In the genomic region with DNA sequence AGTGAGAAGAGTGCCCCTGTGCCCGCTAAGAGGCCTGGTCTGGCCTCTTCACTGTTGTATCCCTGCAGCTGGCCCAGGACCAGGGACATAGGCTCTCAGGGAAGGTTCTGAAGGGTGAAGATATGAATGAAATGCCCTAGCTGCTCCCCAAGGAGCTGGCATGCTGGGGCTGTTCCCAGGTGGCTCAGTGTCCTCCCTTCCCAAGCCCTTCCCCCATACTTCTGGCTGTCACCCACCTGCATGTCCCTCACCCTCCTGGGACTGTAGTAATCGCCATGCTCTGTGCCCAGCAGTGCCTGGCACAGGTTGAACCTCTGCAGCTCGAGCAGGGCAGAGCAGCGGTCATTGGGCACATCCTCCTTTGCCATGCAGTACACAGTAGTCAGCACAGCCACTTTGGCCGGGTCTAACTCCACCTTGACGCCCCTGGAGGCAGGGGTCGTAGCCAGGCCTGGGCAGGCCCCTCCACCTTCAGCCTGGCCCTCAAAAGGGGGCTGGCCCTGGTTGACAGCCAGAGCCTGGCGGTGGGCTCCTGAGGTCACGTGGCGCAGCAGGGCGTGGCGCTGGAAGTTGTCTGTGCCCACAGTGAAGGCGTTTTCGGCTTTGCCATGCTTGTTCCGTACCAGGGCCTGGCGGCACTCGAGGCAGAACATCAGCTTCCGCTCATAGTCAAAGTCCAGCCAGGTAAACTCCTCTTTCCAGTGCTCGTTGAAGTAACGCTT, we compare ENCODE assay signal across 26 cellular contexts. TPM values are rescaled to one million over a fixed set of nuclear protein-coding genes. Genes with fewer than 3 reads are reported as not detected.
DNase-seq lines count a peak whose midpoint lies in the region; ATAC-seq, FAIRE-seq and TF ChIP-seq lines count a peak whose summit lies in the region.
"Had no signal": no experiment of that assay in that cellular context is flagged by ENCODE, and none has a peak within 500 bp of the region (broad histone marks: within the 10 kb centered on the region; RNA-seq: fewer than 3 reads in every experiment).

No MANE protein-coding gene starts in this region.

- no peak for TF ChIP-seq EP300 in K562 (IDR thresholded peaks at IDR 0.05; ENCODE audit: low read length)

- H2AFZ ChIP-seq in K562 (ENCODE audit: low read depth, low read length) (no peak overlapping the region), osteoblast (ENCODE audit: low read length) (no peak overlapping the region)
- H2AFZ ChIP-seq: GM23248 had no signal

- TF ChIP-seq RAD21 in K562 (CRISPR knock-in tag; conservative IDR thresholded peaks at IDR 0.05 in 1 of 2, IDR thresholded peaks at IDR 0.05 in 1 of 2): no peak

- H3K4me1 ChIP-seq in K562 (replicated peaks in 1 of 2; ENCODE audit: control insufficient read depth in 2 of 2, insufficient read depth in 2 of 2, low read length in 2 of 2) (peaks cover 0 to 19% of the 10 kb centered on the region in 2 experiments; a peak in 2 of 5 replicates), osteoblast (ENCODE audit: insufficient read depth, low read length) (no peaks in the 10 kb centered on the region)
- H3K4me1 ChIP-seq: A549; BE2C; BLaER1 treated with 17β-estradiol and CSF1 and Interleukin-3, amounts not matched to agents 10 nM and 100 nM had no signal

- POLR2A ChIA-PET in K562 (lab: Yijun Ruan, JAX) (interaction anchor here (0.6 kb wide), 1 partner anchor 296 kb away, joined by 3 read pairs; no protein-coding TSS in a partner anchor), HEK293T (lab: Yijun Ruan, JAX) (no interaction called here)

- intact Hi-C loops in K562 (cut with micrococcal nuclease): no loop called here

- H3K9me1 ChIP-seq in K562 (ENCODE audit: control insufficient read depth, insufficient read depth, low read length): no peaks in the 10 kb centered on the region

- TF ChIP-seq CTCF in K562 (IDR thresholded peaks at IDR 0.05 in 2 of 3, conservative IDR thresholded peaks at IDR 0.05 in 1 of 3; ENCODE audit: insufficient read depth in 2 of 3, low read depth in 1 of 3, low read length in 3 of 3): no peak
- no peak for TF ChIP-seq CTCF in osteoblast (IDR thresholded peaks at IDR 0.05; ENCODE audit: extremely low read depth, low read depth, low read length)

- no peaks in the 10 kb centered on the region for H3K79me2 ChIP-seq in K562 (ENCODE audit: control insufficient read depth, insufficient read depth, low read length)
- no peaks in the 10 kb centered on the region for H3K79me2 ChIP-seq in osteoblast (ENCODE audit: insufficient read depth, low read length)

- ATAC-seq in K562 (no peak), HG02938 (IDR thresholded peaks at IDR 0.05; ENCODE audit: unreplicated experiment) (no peak), HG02870 (IDR thresholded peaks at IDR 0.05; ENCODE audit: unreplicated experiment) (no peak)
- ATAC-seq: A549, GM12878 had no signal

- in situ Hi-C loops in K562 (cut with MboI): no loop called here

- H3K27me3 ChIP-seq in K562 (ENCODE audit: control insufficient read depth in 2 of 2, insufficient read depth in 2 of 2, low read length in 2 of 2) (peaks cover 0 to 2% of the 10 kb centered on the region in 2 experiments; a peak in 1 of 5 replicates), osteoblast (ENCODE audit: insufficient read depth, low read length) (no peaks in the 10 kb centered on the region)
- H3K27me3 ChIP-seq: BE2C had no signal

- BruUV-seq in K562 (replicated peaks; lab: Mats Ljungman, UMichigan): no TSS peak

- H3K4me3 ChIP-seq in K562 (no peak overlapping the region), osteoblast (ENCODE audit: insufficient read depth, low read length) (no peak overlapping the region)
- H3K4me3 ChIP-seq: A549; BLaER1 treated with 17β-estradiol and CSF1 and Interleukin-3, amounts not matched to agents 10 nM and 100 nM; GM12878; GM23248 had no signal

- no peak for DNase-seq in HTR-8/SVneo (ENCODE audit: insufficient read length, low spot score)
- DNase-seq in K562 (ENCODE audit: extremely low read depth in 1 of 4, low spot score in 3 of 4): no peak
- peak; percentile 77 for DNase-seq in osteoblast (ENCODE audit: insufficient read length, low spot score, missing footprints)
- DNase-seq in HEK293T (ENCODE audit: extremely low spot score): no peak
- DNase-seq: 8988T; ACHN; AML-193; BE2C; CD4-positive, alpha-beta T cell; CD8-positive, alpha-beta memory T cell; DMS 273 treated with DMSO at 0.1 percent for 48 hours; DMS79; EL; GDM1; GM23248; H7; HCEC 1CT; HFFc6 had no signal

- H3K36me3 ChIP-seq in K562 (ENCODE audit: control insufficient read depth, insufficient read depth, low read length) (no peaks in the 10 kb centered on the region), osteoblast (ENCODE audit: insufficient read depth, low read length) (no peaks in the 10 kb centered on the region)
- H3K36me3 ChIP-seq: BE2C; BLaER1 treated with 17β-estradiol and CSF1 and Interleukin-3, amounts not matched to agents 10 nM and 100 nM had no signal

- H3K9me3 ChIP-seq in K562 (replicated peaks; ENCODE audit: control insufficient read depth, insufficient read depth, low read depth, low read length) (no peaks in the 10 kb centered on the region), osteoblast (ENCODE audit: low read depth, low read length) (no peaks in the 10 kb centered on the region)
- H3K9me3 ChIP-seq: A549; BE2C; BLaER1 treated with 17β-estradiol and CSF1 and Interleukin-3, amounts not matched to agents 10 nM and 100 nM had no signal

- 43% methylated on average over 20 of the region's 20 CpGs for WGBS in K562 (ENCODE audit: insufficient coverage, low coverage, missing lambda C conversion rate)

- H3K4me2 ChIP-seq in K562 (ENCODE audit: insufficient read depth, low read length) (no peak overlapping the region), osteoblast (ENCODE audit: insufficient read depth, low read length) (no peak overlapping the region)
- H3K4me2 ChIP-seq: A549; BLaER1 treated with 17β-estradiol and CSF1 and Interleukin-3, amounts not matched to agents 10 nM and 100 nM had no signal

- no peak overlapping the region for H3K27ac ChIP-seq in K562 (ENCODE audit: extremely low read depth, low read depth, low read length)
- no peak overlapping the region for H3K27ac ChIP-seq in osteoblast (ENCODE audit: low read depth, low read length)
- H3K27ac ChIP-seq: A549; BLaER1 treated with 17β-estradiol and CSF1 and Interleukin-3, amounts not matched to agents 10 nM and 100 nM; GM23248 had no signal

- TF ChIP-seq POLR2A in K562 (conservative IDR thresholded peaks at IDR 0.05): no peak

- FAIRE-seq in HTR-8/SVneo (lab: Jason Lieb, UNC) (peak; percentile 40), K562 (lab: Jason Lieb, UNC) (no peak)
- FAIRE-seq: A549, D721Med, GM12878, GM19239, H1 had no signal

- CTCF ChIA-PET in K562 (lab: Yijun Ruan, JAX; ENCODE audit: low intra/inter-chr PET ratio) (no interaction called here), HEK293T (lab: Yijun Ruan, JAX) (no interaction called here)

- no peaks in the 10 kb centered on the region for H4K20me1 ChIP-seq in K562 (replicated peaks; ENCODE audit: control insufficient read depth, insufficient read depth, low read length)
- H4K20me1 ChIP-seq in osteoblast (ENCODE audit: insufficient read depth, low read length): no peaks in the 10 kb centered on the region

- peak overlapping the region in 1 of 2 experiments; percentile 35; a peak in 1 of 4 replicates for H3K9ac ChIP-seq in K562 (ENCODE audit: insufficient read depth in 1 of 2, low read depth in 2 of 2, low read length in 2 of 2)
- H3K9ac ChIP-seq: BLaER1 treated with 17β-estradiol and CSF1 and Interleukin-3, amounts not matched to agents 10 nM and 100 nM; GM23248 had no signal

RNA-seq across cellular contexts. Expression of a gene that starts 7.6 kb away (rescaled TPM):
- 0.88 and 2.5 TPM in 2 replicates for total RNA-seq in K562 (2011; cell fraction: chromatin; rRNA removed; ENCODE audit: low replicate concordance)
- 1.8 and 2.0 TPM in 2 replicates for total RNA-seq in K562 (2011; cell fraction: nucleolus; rRNA removed)
- total RNA-seq in K562 (2011; cell fraction: nucleoplasm; rRNA removed): 0.95 and 1.2 TPM in 2 replicates
- total RNA-seq in K562 (2014; rRNA removed): 0.78 and 0.86 TPM in 2 replicates
- total RNA-seq in K562 (2014; rRNA removed; fragmentation: Illumina TruSeq; extraction: Trizol): 0.22 and 0.29 TPM in 2 replicates
- 0.29 and 0.34 TPM in 2 replicates for total RNA-seq in K562 (2015; rRNA removed; fragmentation: Illumina TruSeq; extraction: Trizol)
- 1.1 and 1.2 TPM in 2 replicates for total RNA-seq in K562 (2021)
- polyA plus RNA-seq in K562 (2011; rRNA removed): 0.49 and 0.55 TPM in 2 replicates
- 0.56 and 0.91 TPM in 2 replicates for polyA plus RNA-seq in K562 (2011; cell fraction: cytosol; rRNA removed)
- polyA plus RNA-seq in K562 (2011; cell fraction: nucleus; rRNA removed): 0.65 and 1.1 TPM in 2 replicates
- 0.86 and 1.8 TPM in 2 replicates for polyA plus RNA-seq in K562 (2012)
- 0.31 and 0.61 TPM in 2 replicates for polyA plus RNA-seq in K562 (2014; fragmentation: Illumina TruSeq; extraction: Trizol)
- under 1 TPM; 0.10 to 0.17 TPM for polyA plus RNA-seq in K562 (2014; fragmentation: Nextera tagmentation; extraction: Ambion mirVana)
- polyA plus RNA-seq in K562 (2014; rRNA removed): 0.38 and 0.71 TPM in 2 replicates
- polyA minus RNA-seq in K562 (2011; rRNA and poly(A)+ RNA removed): 0.09 and 0.35 TPM in 2 replicates
- polyA minus RNA-seq in K562 (2011; cell fraction: cytosol; rRNA and poly(A)+ RNA removed): 0.64 and 0.67 TPM in 2 replicates
- polyA minus RNA-seq in K562 (2011; cell fraction: nucleus; rRNA and poly(A)+ RNA removed): 0.22 and 0.27 TPM in 2 replicates
- under 0.01 and 0.29 TPM in 2 replicates for total RNA-seq in osteoblast
- total RNA-seq: GM23248 had no signal
- polyA plus RNA-seq: GM23248 had no signal

RNA-seq across cellular contexts. Expression of a gene that starts 22.9 kb away (rescaled TPM):
- total RNA-seq in K562 (2011; cell fraction: chromatin; rRNA removed; ENCODE audit: low replicate concordance): 17.2 and 40.4 TPM in 2 replicates
- total RNA-seq in K562 (2011; cell fraction: nucleolus; rRNA removed): 28.6 and 34.4 TPM in 2 replicates
- 33.1 and 41.8 TPM in 2 replicates for total RNA-seq in K562 (2011; cell fraction: nucleoplasm; rRNA removed)
- total RNA-seq in K562 (2014; rRNA removed) (64.6 and 66.9 TPM in 2 replicates), K562 (2014; rRNA removed; fragmentation: Illumina TruSeq; extraction: Trizol) (17.9 and 18.7 TPM in 2 replicates), K562 (2015; rRNA removed; fragmentation: Illumina TruSeq; extraction: Trizol) (22.1 and 23.1 TPM in 2 replicates), K562 (2021) (37.8 and 45.5 TPM in 2 replicates), osteoblast (38.0 and 39.1 TPM in 2 replicates)
- polyA plus RNA-seq in K562 (2011; rRNA removed) (29.8 and 36.2 TPM in 2 replicates), K562 (2014; fragmentation: Illumina TruSeq; extraction: Trizol) (60.7 and 65.5 TPM in 2 replicates), K562 (2014; fragmentation: Nextera tagmentation; extraction: Ambion mirVana) (10 to 100 TPM; 10.1 to 14.6 TPM), K562 (2014; rRNA removed) (58.7 and 68.6 TPM in 2 replicates)
- 39.9 and 51.1 TPM in 2 replicates for polyA plus RNA-seq in K562 (2011; cell fraction: cytosol; rRNA removed)
- polyA plus RNA-seq in K562 (2011; cell fraction: nucleus; rRNA removed): 23.3 and 30.8 TPM in 2 replicates
- 35.4 and 103 TPM in 2 replicates for polyA plus RNA-seq in K562 (2012)
- 18.3 and 23.9 TPM in 2 replicates for polyA minus RNA-seq in K562 (2011; rRNA and poly(A)+ RNA removed)
- 18.9 and 19.3 TPM in 2 replicates for polyA minus RNA-seq in K562 (2011; cell fraction: cytosol; rRNA and poly(A)+ RNA removed)
- polyA minus RNA-seq in K562 (2011; cell fraction: nucleus; rRNA and poly(A)+ RNA removed): 10.6 and 14.3 TPM in 2 replicates

RNA-seq across cellular contexts. Expression of a gene that starts 25.5 kb away (rescaled TPM):
- total RNA-seq in K562 (2011; cell fraction: chromatin; rRNA removed; ENCODE audit: low replicate concordance): 180 and 244 TPM in 2 replicates
- total RNA-seq in K562 (2011; cell fraction: nucleolus; rRNA removed): 111 and 117 TPM in 2 replicates
- 168 and 236 TPM in 2 replicates for total RNA-seq in K562 (2011; cell fraction: nucleoplasm; rRNA removed)
- total RNA-seq in K562 (2014; rRNA removed) (145 and 157 TPM in 2 replicates), K562 (2014; rRNA removed; fragmentation: Illumina TruSeq; extraction: Trizol) (262 and 288 TPM in 2 replicates), K562 (2015; rRNA removed; fragmentation: Illumina TruSeq; extraction: Trizol) (191 and 206 TPM in 2 replicates), K562 (2021) (149 and 153 TPM in 2 replicates), osteoblast (75.3 and 76.3 TPM in 2 replicates)
- polyA plus RNA-seq in K562 (2011; rRNA removed) (75.6 and 120 TPM in 2 replicates), K562 (2014; fragmentation: Illumina TruSeq; extraction: Trizol) (206 and 239 TPM in 2 replicates), K562 (2014; fragmentation: Nextera tagmentation; extraction: Ambion mirVana) (10 to 100 TPM; 85.8 to 94.3 TPM), K562 (2014; rRNA removed) (148 and 173 TPM in 2 replicates)
- polyA plus RNA-seq in K562 (2011; cell fraction: cytosol; rRNA removed): 29.9 and 31.1 TPM in 2 replicates
- 49.5 and 50.7 TPM in 2 replicates for polyA plus RNA-seq in K562 (2011; cell fraction: nucleus; rRNA removed)
- 172 and 176 TPM in 2 replicates for polyA plus RNA-seq in K562 (2012)
- polyA minus RNA-seq in K562 (2011; rRNA and poly(A)+ RNA removed): 82.6 and 112 TPM in 2 replicates
- polyA minus RNA-seq in K562 (2011; cell fraction: cytosol; rRNA and poly(A)+ RNA removed): 46.2 and 60.0 TPM in 2 replicates
- 49.0 and 75.2 TPM in 2 replicates for polyA minus RNA-seq in K562 (2011; cell fraction: nucleus; rRNA and poly(A)+ RNA removed)

RNA-seq across cellular contexts. Expression of a gene that starts 55.5 kb away (rescaled TPM):
- 0.44 and 0.86 TPM in 2 replicates for total RNA-seq in K562 (2011; cell fraction: chromatin; rRNA removed; ENCODE audit: low replicate concordance)
- 0.79 and 0.83 TPM in 2 replicates for total RNA-seq in K562 (2011; cell fraction: nucleolus; rRNA removed)
- 0.73 and 1.5 TPM in 2 replicates for total RNA-seq in K562 (2011; cell fraction: nucleoplasm; rRNA removed)
- total RNA-seq in K562 (2014; rRNA removed) (0.20 TPM in 1 of 2 replicates, not detected in the other), K562 (2014; rRNA removed; fragmentation: Illumina TruSeq; extraction: Trizol) (0.16 and 0.25 TPM in 2 replicates), K562 (2015; rRNA removed; fragmentation: Illumina TruSeq; extraction: Trizol) (0.08 and 0.11 TPM in 2 replicates), K562 (2021) (0.22 and 0.34 TPM in 2 replicates), osteoblast (not detected in 2 replicates)
- polyA plus RNA-seq in K562 (2011; rRNA removed) (0.35 and 0.42 TPM in 2 replicates), K562 (2014; fragmentation: Illumina TruSeq; extraction: Trizol) (0.28 and 0.29 TPM in 2 replicates), K562 (2014; fragmentation: Nextera tagmentation; extraction: Ambion mirVana) (under 1 TPM; 0.03 to 0.04 TPM), K562 (2014; rRNA removed) (0.15 and 0.74 TPM in 2 replicates)
- polyA plus RNA-seq in K562 (2011; cell fraction: cytosol; rRNA removed): 0.48 and 0.63 TPM in 2 replicates
- 0.80 and 0.84 TPM in 2 replicates for polyA plus RNA-seq in K562 (2011; cell fraction: nucleus; rRNA removed)
- polyA plus RNA-seq in K562 (2012): 0.25 and 1.9 TPM in 2 replicates
- polyA minus RNA-seq in K562 (2011; rRNA and poly(A)+ RNA removed): 0.11 and 0.18 TPM in 2 replicates
- not detected in 2 replicates for polyA minus RNA-seq in K562 (2011; cell fraction: cytosol; rRNA and poly(A)+ RNA removed)
- polyA minus RNA-seq in K562 (2011; cell fraction: nucleus; rRNA and poly(A)+ RNA removed): not detected in 2 replicates
- total RNA-seq: CD8-positive, alpha-beta memory T cell; GM12878; GM23248; HFFc6 had no signal
- polyA plus RNA-seq: CD8-positive, alpha-beta memory T cell; GM23248 had no signal
